In genomic region chr5:52787600-52788504, GRCh38 we compare ENCODE assay signal across 8 cellular contexts. TPM values are rescaled to one million over a fixed set of nuclear protein-coding genes. Genes with fewer than 3 reads are reported as not detected.
DNase-seq lines count a peak whose midpoint lies in the region; ATAC-seq and TF ChIP-seq lines count a peak whose summit lies in the region.

Gene ITGA1, plus strand, starts transcription at chr5:52787916. Its CDS starts 438 bp downstream, at chr5:52788354.
Gene PELO, plus strand, starts transcription at chr5:52787916. Its CDS starts 12,479 bp downstream, at chr5:52800395.

- DNase-seq in Caco-2 (peak; percentile 88 to 90), SK-N-MC (ENCODE audit: low read depth, low spot score) (no peak), amniotic epithelial cell (ENCODE audit: low read depth) (peak; percentile 88), heart right ventricle (peak; percentile 72 to 77), posterior vena cava (ENCODE audit: low spot score) (peak; percentile 94), NCI-H2196 treated with DMSO at 0.1 percent for 48 hours (lab: John Stamatoyannopoulos, UW; ENCODE audit: unreplicated experiment) (no peak)

- H3K36me3 Mint-ChIP-seq in Caco-2 (ENCODE audit: insufficient read depth, unreplicated experiment): peaks cover 6% of the 10 kb centered on the region

- no peaks in the 10 kb centered on the region for H3K27me3 Mint-ChIP-seq in Caco-2 (ENCODE audit: insufficient read depth, unreplicated experiment)

- no peaks in the 10 kb centered on the region for H3K9me3 ChIP-seq in Caco-2
- no peaks in the 10 kb centered on the region for H3K9me3 ChIP-seq in SK-N-MC (ENCODE audit: low read depth, low read length)
- H3K9me3 ChIP-seq in heart right ventricle: no peaks in the 10 kb centered on the region

- H3K9ac ChIP-seq in SK-N-MC (ENCODE audit: insufficient read length): peak within 1 kb of the TSS; percentile 71

- 1% methylated on average over 61 of the region's 61 CpGs for WGBS in heart right ventricle, 2 donors

- H3K27ac ChIP-seq in SK-N-MC: no peak within 1 kb of the TSS
- H3K27ac ChIP-seq in heart right ventricle: peak within 1 kb of the TSS; percentile 56 to 96 (median 90)

- ATAC-seq in GM19438 (IDR thresholded peaks at IDR 0.05; ENCODE audit: low read depth, unreplicated experiment) (peak; percentile 80), HG03469 (IDR thresholded peaks at IDR 0.05; ENCODE audit: unreplicated experiment) (peak; percentile 59), heart right ventricle (peak; percentile 79 to 96 (median 91))

- H3K4me1 Mint-ChIP-seq in Caco-2 (ENCODE audit: low read depth, unreplicated experiment): peaks cover 34% of the 10 kb centered on the region

- intact Hi-C loops in Caco-2 (cut with micrococcal nuclease; ENCODE audit: unreplicated experiment) (loop anchor here (1.0 to 2.0 kb wide), 6 partner anchors 12 to 308 kb away; partner anchors contain the start of gene ITGA2), heart right ventricle (cut with DNase I) (loop anchor here in 9 of 10 donors (2.0 to 10.0 kb wide), 9 partner anchors 61 to 307 kb away; no protein-coding TSS in a partner anchor), posterior vena cava (cut with DNase I) (loop anchor here in 1 of 2 donors (5.0 kb wide), 2 partner anchors 96 to 129 kb away; no protein-coding TSS in a partner anchor)

- POLR2A ChIA-PET in Caco-2 (lab: Charles Lee): interaction anchor here (1.3 kb wide), 1 partner anchor 11 kb away, joined by 19 read pairs; no protein-coding TSS in a partner anchor

- H3K4me3 ChIP-seq in Caco-2 (ENCODE audit: low read depth, low read length) (peak within 1 kb of the TSS; percentile 62), SK-N-MC (peak within 1 kb of the TSS; percentile 94), heart right ventricle (peak within 1 kb of the TSS; percentile 45 to 80 (median 68))

- H3K4me3 Mint-ChIP-seq in Caco-2 (ENCODE audit: unreplicated experiment): peak within 1 kb of the TSS; percentile 97

- no peaks in the 10 kb centered on the region for H3K9me3 Mint-ChIP-seq in Caco-2 (ENCODE audit: unreplicated experiment)

- TF ChIP-seq CTCF in Caco-2 (IDR thresholded peaks at IDR 0.05; ENCODE audit: insufficient read depth in 1 of 2, low read depth in 1 of 2, low read length in 1 of 2, severe bottlenecking in 1 of 2, unreplicated experiment in 1 of 2): peak; percentile 43 to 69
- peak in 8 of 9 donors; percentile 43 to 77 (median 53) for TF ChIP-seq CTCF in heart right ventricle (IDR thresholded peaks at IDR 0.05)

- CTCF ChIA-PET in Caco-2 (lab: Charles Lee): interaction anchor here (0.7 to 2.4 kb wide), 7 partner anchors 9 to 161 kb away, joined by 3 to 23 read pairs (median 3); no protein-coding TSS in a partner anchor

- H3K36me3 ChIP-seq in Caco-2 (ENCODE audit: control insufficient read depth, insufficient read depth, low read length) (no peaks in the 10 kb centered on the region), SK-N-MC (ENCODE audit: insufficient read depth, low read length) (no peaks in the 10 kb centered on the region), heart right ventricle (no peaks in the 10 kb centered on the region)

- H3K4me1 ChIP-seq in Caco-2: peaks cover 13% of the 10 kb centered on the region
- H3K4me1 ChIP-seq in heart right ventricle: peaks cover 0 to 64% (median 14%) of the 10 kb centered on the region in 9 donors

- no TSS peak for BruUV-seq in Caco-2 (replicated peaks; lab: Mats Ljungman, UMichigan)

- H3K27me3 ChIP-seq in Caco-2 (replicated peaks; ENCODE audit: control insufficient read depth, insufficient read depth, low read length) (no peaks in the 10 kb centered on the region), heart right ventricle (peaks cover 0 to 21% (median 0%) of the 10 kb centered on the region in 7 donors)

- peak within 1 kb of the TSS; percentile 85 for H3K27ac Mint-ChIP-seq in Caco-2 (ENCODE audit: unreplicated experiment)

RNA-seq across cellular contexts. Expression of gene ITGA1, which starts in this region (rescaled TPM):
- total RNA-seq in Caco-2 (2022): 26.4 and 27.4 TPM in 2 replicates
- 10 to 100 TPM; 17.7 to 48.2 (median 25.4) TPM for total RNA-seq in heart right ventricle
- 10 to 100 TPM in 1 of 2 donors, 1 to 10 TPM in 1; 7.7 to 11.6 TPM for polyA plus RNA-seq in heart right ventricle
- total RNA-seq in posterior vena cava: 100 to 1,000 TPM; 134 to 213 TPM

RNA-seq across cellular contexts. Expression of gene PELO, which starts in this region (rescaled TPM):
- total RNA-seq in Caco-2 (2022) (25.9 and 26.7 TPM in 2 replicates), heart right ventricle (10 to 100 TPM; 14.7 to 28.1 (median 22.2) TPM), posterior vena cava (10 to 100 TPM; 49.4 to 61.8 TPM)
- polyA plus RNA-seq in heart right ventricle: 10 to 100 TPM in 1 of 2 donors, 1 to 10 TPM in 1; 4.7 to 15.5 TPM

Comparison
In these comparisons a context has a peak if more than half of its experiments do, and no peak if none do; other contexts are left out.
1. DNase-seq: peak in Caco-2 (2 of 2), amniotic epithelial cell (single experiment), heart right ventricle (2 of 2) and posterior vena cava (single experiment); none in SK-N-MC (single experiment) and NCI-H2196 treated with DMSO at 0.1 percent for 48 hours (single experiment).
2. Peak in every context shown above with its lines, with median percentiles within 50 percentile points of each other: H3K4me3 ChIP-seq and ATAC-seq.